8 cellular contexts compared by ENCODE assay signal in genomic region chr19:57280913-57281425, GRCh38. TPM values are rescaled to one million over a fixed set of nuclear protein-coding genes. Genes with fewer than 3 reads are reported as not detected.
DNase-seq lines count a peak whose midpoint lies in the region; ATAC-seq, FAIRE-seq and TF ChIP-seq lines count a peak whose summit lies in the region.

No MANE protein-coding gene starts in this region.

- H3F3A ChIP-seq in OCI-LY1 (ENCODE audit: insufficient read depth, low read length), result no peaks in the 10 kb centered on the region

- no peaks in the 10 kb centered on the region for H4K20me1 ChIP-seq in OCI-LY1 (ENCODE audit: insufficient read depth, low read length)

- no peaks in the 10 kb centered on the region for H3K9me3 ChIP-seq in OCI-LY1 (ENCODE audit: low read length)
- no peaks in the 10 kb centered on the region for H3K9me3 ChIP-seq in colonic mucosa

- H3K27ac ChIP-seq in 22Rv1 (peak overlapping the region; percentile 95), OCI-LY1 (ENCODE audit: low read depth, low read length, poor library complexity, severe bottlenecking) (peak overlapping the region; percentile 92), colonic mucosa (peak overlapping the region; percentile 96)

- H3K9me2 ChIP-seq in OCI-LY1 (ENCODE audit: low read depth, low read length), result no peaks in the 10 kb centered on the region

- H3K9ac ChIP-seq in OCI-LY1 (ENCODE audit: low read length) (peak overlapping the region; percentile 96), colonic mucosa (ENCODE audit: low read depth in 2 of 2, low read length in 2 of 2) (peak overlapping the region; percentile 93 to 99)

- intact Hi-C loops in colonic mucosa (cut with DNase I), result loop anchor here (5.0 kb wide), 1 partner anchor 39 kb away; the partner anchor contains the start of gene ZNF805

- no peak overlapping the region for H2AFZ ChIP-seq in OCI-LY1 (ENCODE audit: low read length)

- H3K4me2 ChIP-seq in OCI-LY1 (ENCODE audit: low read length), result peak overlapping the region; percentile 95

- no peak for FAIRE-seq in frontal cortex (lab: Jason Lieb, UNC)

- H3K4me1 ChIP-seq in OCI-LY1 (ENCODE audit: insufficient read depth, low read length, severe bottlenecking), result peaks cover 25% of the 10 kb centered on the region
- peaks cover 8% of the 10 kb centered on the region for H3K4me1 ChIP-seq in colonic mucosa

- TF ChIP-seq CTCF in 22Rv1 (IDR thresholded peaks at IDR 0.05), result no peak
- no peak for TF ChIP-seq CTCF in OCI-LY1 (IDR thresholded peaks at IDR 0.05; ENCODE audit: low read length)
- no peak for TF ChIP-seq CTCF in colonic mucosa (IDR thresholded peaks at IDR 0.05)

- no peak for ATAC-seq in GM19397 (IDR thresholded peaks at IDR 0.05; ENCODE audit: unreplicated experiment)

- H3K27me3 ChIP-seq in OCI-LY1 (ENCODE audit: insufficient read depth, low read length) (no peaks in the 10 kb centered on the region), colonic mucosa (no peaks in the 10 kb centered on the region)

- peak overlapping the region; percentile 86 for H3K4me3 ChIP-seq in OCI-LY1 (ENCODE audit: low read depth, low read length, poor library complexity, severe bottlenecking)
- H3K4me3 ChIP-seq in colonic mucosa, result peak overlapping the region; percentile 93

- DNase-seq in Daoy (ENCODE audit: low read depth) (peak; percentile 16), colonic mucosa (no peak), myocyte (ENCODE audit: low read depth) (peak; percentile 22), frontal cortex (ENCODE audit: low spot score in 2 of 2) (no peak), mesenteric fat pad (ENCODE audit: low spot score) (no peak)

- H3K36me3 ChIP-seq in OCI-LY1 (ENCODE audit: insufficient read depth, low read length) (peaks cover 31% of the 10 kb centered on the region), colonic mucosa (peaks cover 11% of the 10 kb centered on the region)

- H3K79me2 ChIP-seq in OCI-LY1 (ENCODE audit: insufficient read depth, low read length), result peaks cover 32% of the 10 kb centered on the region

RNA-seq across cellular contexts. Expression of gene ZNF460, which starts 0.7 kb away (rescaled TPM):
- total RNA-seq in Daoy (2014; rRNA removed; shearing (Covaris generic)), result 19.8 and 23.3 TPM in 2 replicates
- total RNA-seq in colonic mucosa (10 to 100 TPM; 28.5 to 35.1 TPM), myocyte (59.7 and 69.2 TPM in 2 replicates), frontal cortex (126 TPM), mesenteric fat pad (50.3 TPM)
- 7.3 TPM for polyA plus RNA-seq in myocyte (2012)

RNA-seq across cellular contexts. Expression of gene ZNF543, which starts 39.3 kb away (rescaled TPM):
- total RNA-seq in Daoy (2014; rRNA removed; shearing (Covaris generic)), result 6.3 and 7.4 TPM in 2 replicates
- total RNA-seq in colonic mucosa (1 to 10 TPM; 3.2 to 3.7 TPM), myocyte (8.6 and 12.5 TPM in 2 replicates), frontal cortex (34.2 TPM), mesenteric fat pad (5.3 TPM)
- polyA plus RNA-seq in myocyte (2012), result 2.1 TPM

RNA-seq across cellular contexts. Expression of gene ZNF805, which starts 40.5 kb away (rescaled TPM):
- 9.5 and 11.2 TPM in 2 replicates for total RNA-seq in Daoy (2014; rRNA removed; shearing (Covaris generic))
- total RNA-seq in colonic mucosa, result 10 to 100 TPM in 1 of 2 donors, 1 to 10 TPM in 1; 6.2 to 11.4 TPM
- 16.0 and 16.9 TPM in 2 replicates for total RNA-seq in myocyte
- polyA plus RNA-seq in myocyte (2012), result 4.0 TPM
- 28.9 TPM for total RNA-seq in frontal cortex
- total RNA-seq in mesenteric fat pad, result 16.3 TPM

RNA-seq across cellular contexts. Expression of gene AURKC, which starts 50.1 kb away (rescaled TPM):
- total RNA-seq in Daoy (2014; rRNA removed; shearing (Covaris generic)), result 0.46 and 1.8 TPM in 2 replicates
- total RNA-seq in colonic mucosa (under 1 TPM; 0.30 to 0.69 TPM), myocyte (not detected in 2 replicates), frontal cortex (1.2 TPM), mesenteric fat pad (2.0 TPM)
- polyA plus RNA-seq in myocyte (2012), result 1.7 TPM

Comparison
In these comparisons a context has a peak if more than half of its experiments do, and no peak if none do; other contexts are left out.
1. DNase-seq: peak in Daoy (single experiment) and myocyte (single experiment); none in colonic mucosa (single experiment), frontal cortex (0 of 2) and mesenteric fat pad (single experiment).
2. Peak in every context shown above with its lines, with median percentiles within 50 percentile points of each other: H3K27ac ChIP-seq.